22 cellular contexts compared by ENCODE assay signal in genomic region chr10:102234866-102235597, GRCh38. TPM values are rescaled to one million over a fixed set of nuclear protein-coding genes. Genes with fewer than 3 reads are reported as not detected.
"Had no signal": no experiment of that assay in that cellular context is flagged by ENCODE, and none has a peak within 500 bp of the region (broad histone marks: within the 10 kb centered on the region; RNA-seq: fewer than 3 reads in every experiment).

No MANE protein-coding gene starts in this region.

- H3K9me3 ChIP-seq: ascending aorta, gastroesophageal sphincter, heart right ventricle, suprapubic skin had no signal

- H3K4me3 Mint-ChIP-seq: activated naive CD4-positive, alpha-beta T cell treated with anti-CD3 and anti-CD28 coated beads for 36 hours; activated naive CD8-positive, alpha-beta T cell treated with anti-CD3 and anti-CD28 coated beads, Interleukin-2, amount 50 U/mL, for 24 hours; activated T-helper 17 cell treated with anti-CD3 and anti-CD28 coated beads, Interleukin-2, amount 50 U/mL, for 72 hours; naive thymus-derived CD8-positive, alpha-beta T cell; stimulated activated naive CD8-positive, alpha-beta T cell treated with anti-CD3 and anti-CD28 coated beads, Interleukin-15, Interleukin-2, amounts not matched to agents 100 ng/mL and 50 ng/mL, for 24 hours; T-cell; type B pancreatic cell had no signal

- DNase-seq: activated CD4-positive, alpha-beta T cell treated with anti-CD3 and anti-CD28 coated beads, Interleukin-2, amount 50 U/mL, for 1 hour; activated naive CD4-positive, alpha-beta T cell treated with anti-CD3 and anti-CD28 coated beads for 36 hours; activated naive CD8-positive, alpha-beta T cell treated with anti-CD3 and anti-CD28 coated beads, Interleukin-2, amount 50 U/mL, for 24 hours; erythroblast; heart right ventricle; naive thymus-derived CD8-positive, alpha-beta T cell; posterior cingulate gyrus; stimulated activated CD4-positive, alpha-beta T cell treated with anti-CD3 and anti-CD28 coated beads, Interleukin-4, amount 100 ng/mL, for 4 hours; T-cell; T-helper 9 cell had no signal

- H3K4me1 Mint-ChIP-seq: activated T-helper 17 cell treated with anti-CD3 and anti-CD28 coated beads, Interleukin-2, amount 50 U/mL, for 72 hours had no signal

- H3K36me3 Mint-ChIP-seq: naive thymus-derived CD8-positive, alpha-beta T cell; T-cell; type B pancreatic cell had no signal

- H3K27ac Mint-ChIP-seq: activated naive CD4-positive, alpha-beta T cell treated with anti-CD3 and anti-CD28 coated beads for 36 hours; activated naive CD8-positive, alpha-beta T cell treated with anti-CD3 and anti-CD28 coated beads, Interleukin-2, amount 50 U/mL, for 24 hours; activated T-helper 17 cell treated with anti-CD3 and anti-CD28 coated beads, Interleukin-2, amount 50 U/mL, for 72 hours; stimulated activated naive CD8-positive, alpha-beta T cell treated with anti-CD3 and anti-CD28 coated beads, Interleukin-15, Interleukin-2, amounts not matched to agents 100 ng/mL and 50 ng/mL, for 24 hours; T-cell; type B pancreatic cell had no signal

- H3K36me3 ChIP-seq: ascending aorta, gastroesophageal sphincter, heart right ventricle, suprapubic skin had no signal

- H3K4me3 ChIP-seq: ascending aorta, gastroesophageal sphincter, heart right ventricle, smooth muscle cell, suprapubic skin had no signal

- H3K4me2 ChIP-seq: smooth muscle cell had no signal

- H3K9me3 Mint-ChIP-seq: activated naive CD4-positive, alpha-beta T cell treated with anti-CD3 and anti-CD28 coated beads for 36 hours; activated naive CD8-positive, alpha-beta T cell treated with anti-CD3 and anti-CD28 coated beads, Interleukin-2, amount 50 U/mL, for 24 hours; activated T-helper 17 cell treated with anti-CD3 and anti-CD28 coated beads, Interleukin-2, amount 50 U/mL, for 72 hours; naive thymus-derived CD8-positive, alpha-beta T cell; stimulated activated naive CD8-positive, alpha-beta T cell treated with anti-CD3 and anti-CD28 coated beads, Interleukin-15, Interleukin-2, amounts not matched to agents 100 ng/mL and 50 ng/mL, for 24 hours; T-cell; type B pancreatic cell had no signal

- H3K27ac ChIP-seq: ascending aorta, gastroesophageal sphincter, heart right ventricle, suprapubic skin had no signal

RNA-seq across cellular contexts. Expression of gene PITX3, which starts 6.3 kb away (rescaled TPM):
- total RNA-seq: activated CD8-positive, alpha-beta memory T cell treated with anti-CD3 and anti-CD28 coated beads for 36 hours; ascending aorta; dermis microvascular lymphatic vessel endothelial cell; left lobe of liver; lung microvascular endothelial cell; mononuclear cell; naive thymus-derived CD8-positive, alpha-beta T cell; smooth muscle cell; suprapubic skin; T-cell had no signal
- polyA plus RNA-seq: naive thymus-derived CD8-positive, alpha-beta T cell had no signal

RNA-seq across cellular contexts. Expression of gene ELOVL3, which starts 8.9 kb away (rescaled TPM):
- total RNA-seq: activated CD8-positive, alpha-beta memory T cell treated with anti-CD3 and anti-CD28 coated beads for 36 hours; activated naive CD4-positive, alpha-beta T cell treated with anti-CD3 and anti-CD28 coated beads for 36 hours; ascending aorta; dermis microvascular lymphatic vessel endothelial cell; left lobe of liver; lung microvascular endothelial cell; mononuclear cell; naive thymus-derived CD8-positive, alpha-beta T cell; T-cell had no signal
- polyA plus RNA-seq: naive thymus-derived CD8-positive, alpha-beta T cell had no signal
